8 cellular contexts compared by ENCODE assay signal in genomic region chr3:51974963-51975856, GRCh38. TPM values are rescaled to one million over a fixed set of nuclear protein-coding genes. Genes with fewer than 3 reads are reported as not detected.
DNase-seq lines count a peak whose midpoint lies in the region; ATAC-seq and TF ChIP-seq lines count a peak whose summit lies in the region.

TSS of gene ABHD14A (plus strand) at chr3:51975064. CDS start at chr3:51975136, 72 bp downstream.

- TF ChIP-seq CTCF in body of pancreas (IDR thresholded peaks at IDR 0.05) (peak in 1 of 7 experiments; percentile 7), sigmoid colon (IDR thresholded peaks at IDR 0.05) (peak in 1 of 4 experiments; percentile 10)

- intact Hi-C loops in body of pancreas (cut with DNase I) (no loop called here), sigmoid colon (cut with DNase I) (loop anchor here (1.0 kb wide), 1 partner anchor 33 kb away; the partner anchor contains the start of gene PARP3)

- peak within 1 kb of the TSS; percentile 30 to 34 for H3K4me3 ChIP-seq in body of pancreas
- peak within 1 kb of the TSS; percentile 44; the same call in 1 of the 2 replicates for H3K4me3 ChIP-seq in iPS DF 6.9 (ENCODE audit: low read length)
- H3K4me3 ChIP-seq in sigmoid colon, result peak within 1 kb of the TSS; percentile 64 to 76 (median 72)

- peak; percentile 60 to 70 (median 62) for TF ChIP-seq POLR2A in body of pancreas (IDR thresholded peaks at IDR 0.05)
- TF ChIP-seq POLR2A in sigmoid colon (IDR thresholded peaks at IDR 0.05), result peak in 1 of 2 donors; percentile 41

- H3K36me3 ChIP-seq in body of pancreas (replicated peaks in 1 of 2; ENCODE audit: insufficient read depth in 1 of 2, low read depth in 2 of 2), result no peaks in the 10 kb centered on the region
- no peaks in the 10 kb centered on the region for H3K36me3 ChIP-seq in iPS DF 6.9 (ENCODE audit: control insufficient read depth, insufficient read depth, low read length)
- peaks cover 0 to 2% (median 0%) of the 10 kb centered on the region in 4 donors for H3K36me3 ChIP-seq in sigmoid colon

- no peaks in the 10 kb centered on the region for H3K27me3 ChIP-seq in body of pancreas
- peaks cover 5% of the 10 kb centered on the region; the same call in 1 of the 2 replicates for H3K27me3 ChIP-seq in iPS DF 6.9 (ENCODE audit: control insufficient read depth, insufficient read depth, low read length)
- no peaks in the 10 kb centered on the region for H3K27me3 ChIP-seq in sigmoid colon

- TF ChIP-seq EP300 in sigmoid colon (IDR thresholded peaks at IDR 0.05), result no peak

- ATAC-seq in GM21528 (IDR thresholded peaks at IDR 0.05; ENCODE audit: low FRiP score, unreplicated experiment) (peak; percentile 40), body of pancreas (peak; percentile 68)

- DNase-seq in DMS53 (lab: John Stamatoyannopoulos, UW) (peak; percentile 72), LoVo (ENCODE audit: low spot score) (peak; percentile 76), T-helper 9 cell (peak; percentile 64), body of pancreas (peak; percentile 65 to 77 (median 72)), iPS DF 6.9 (ENCODE audit: low read depth, low spot score) (no peak), sigmoid colon (peak; percentile 91), pons (ENCODE audit: low spot score) (no peak)

- H3K9me3 ChIP-seq in body of pancreas, result no peaks in the 10 kb centered on the region
- no peaks in the 10 kb centered on the region for H3K9me3 ChIP-seq in iPS DF 6.9 (ENCODE audit: control insufficient read depth, insufficient read depth, low read length)
- no peaks in the 10 kb centered on the region for H3K9me3 ChIP-seq in sigmoid colon

- H3K27ac ChIP-seq in body of pancreas, result peak within 1 kb of the TSS; percentile 84 to 97 (median 92)
- H3K27ac ChIP-seq in iPS DF 6.9 (ENCODE audit: low read length), result no peak within 1 kb of the TSS
- peak within 1 kb of the TSS; percentile 88 to 95 (median 94) for H3K27ac ChIP-seq in sigmoid colon

- peaks cover 51% of the 10 kb centered on the region for H3K4me1 ChIP-seq in body of pancreas
- H3K4me1 ChIP-seq in iPS DF 6.9 (ENCODE audit: control insufficient read depth, insufficient read depth, low read length), result peaks cover 12% of the 10 kb centered on the region
- peaks cover 0 to 32% (median 25%) of the 10 kb centered on the region in 4 donors for H3K4me1 ChIP-seq in sigmoid colon

- 0% methylated on average over 7 to 63 of the region's 63 CpGs for WGBS in body of pancreas, 2 donors
- no CpG with 5 or more reads among the region's 63 CpGs for WGBS in iPS DF 6.9 (ENCODE audit: insufficient coverage, insufficient read length)
- WGBS in sigmoid colon, 2 donors, result 0% methylated on average over 63 of the region's 63 CpGs

RNA-seq across cellular contexts. Expression of gene ABHD14A, which starts in this region (rescaled TPM):
- total RNA-seq in body of pancreas (10 to 100 TPM; 15.5 to 16.1 TPM), sigmoid colon (10 to 100 TPM; 16.3 to 35.3 (median 22.1) TPM)
- polyA plus RNA-seq in sigmoid colon, result 10 to 100 TPM in 1 of 3 donors, 1 to 10 TPM in 2; 3.2 to 14.9 (median 7.2) TPM

Comparison
In these comparisons a context has a peak if more than half of its experiments do, and no peak if none do; other contexts are left out.
1. DNase-seq: peak in DMS53 (single experiment), LoVo (single experiment), T-helper 9 cell (single experiment), body of pancreas (4 of 4) and sigmoid colon (single experiment); none in iPS DF 6.9 (single experiment) and pons (single experiment).
2. Peak in every context shown above with its lines, with median percentiles within 50 percentile points of each other: H3K4me3 ChIP-seq.